8 cellular contexts compared by ENCODE assay signal in genomic region chr4:6268650-6269399, GRCh38. TPM values are rescaled to one million over a fixed set of nuclear protein-coding genes. Genes with fewer than 3 reads are reported as not detected.
DNase-seq lines count a peak whose midpoint lies in the region; ATAC-seq, FAIRE-seq and TF ChIP-seq lines count a peak whose summit lies in the region.

No MANE protein-coding gene starts in this region.

- H3K9me3 ChIP-seq in GM12878 (replicated peaks; ENCODE audit: control insufficient read depth, insufficient read depth, low read length) (no peaks in the 10 kb centered on the region), mononuclear cell (ENCODE audit: low read depth, low read length) (no peaks in the 10 kb centered on the region)

- no TSS peak for BruUV-seq in GM12878 (replicated peaks; lab: Mats Ljungman, UMichigan)

- no peaks in the 10 kb centered on the region for H3K36me3 ChIP-seq in GM12878 (ENCODE audit: control insufficient read depth in 2 of 2, insufficient read depth in 2 of 2, low read length in 1 of 2)

- no peak; the same call in 2 of the 3 replicates for ATAC-seq in GM12878
- ATAC-seq in HG02798 (IDR thresholded peaks at IDR 0.05; ENCODE audit: poor library complexity, unreplicated experiment), result no peak

- H3K4me3 ChIP-seq in AG10803 (ENCODE audit: low read length) (peak overlapping the region; percentile 49), HFF-Myc (replicated peaks; ENCODE audit: low read depth, low read length) (peak overlapping the region; percentile 78), GM12878 (peak overlapping the region; percentile 46; the same call in 1 of the 2 replicates), mononuclear cell (ENCODE audit: low read length) (peak overlapping the region; percentile 54)

- RAD21 ChIA-PET in GM12878 (lab: Charles Lee; ENCODE audit: unreplicated experiment), result interaction anchor here (0.5 to 2.4 kb wide), 10 partner anchors 17 to 449 kb away, joined by 3 to 11 read pairs (median 4); partner anchors contain the start of gene JAKMIP1

- H2AFZ ChIP-seq in GM12878 (ENCODE audit: control insufficient read depth, low read depth, low read length), result peak overlapping the region; percentile 93

- H3K27ac ChIP-seq in GM12878 (ENCODE audit: control insufficient read depth, insufficient read depth), result no peak overlapping the region

- no peak for TF ChIP-seq RAD21 in GM12878 (IDR thresholded peaks at IDR 0.05; ENCODE audit: insufficient read depth, low read depth, low read length)

- intact Hi-C loops in GM12878 (cut with micrococcal nuclease; ENCODE audit: unreplicated experiment), result no loop called here

- no peak for TF ChIP-seq CTCF in AG10803 (conservative IDR thresholded peaks at IDR 0.05; ENCODE audit: low read length)
- no peak for TF ChIP-seq CTCF in HFF-Myc (IDR thresholded peaks at IDR 0.05; ENCODE audit: low read depth, low read length, missing control alignments)
- no peak for TF ChIP-seq CTCF in GM12878 (IDR thresholded peaks at IDR 0.05 in 2 of 3, conservative IDR thresholded peaks at IDR 0.05 in 1 of 3; ENCODE audit: control insufficient read depth in 2 of 3, extremely low read depth in 1 of 3, insufficient read depth in 1 of 3, low read depth in 3 of 3, low read length in 3 of 3)

- TF ChIP-seq POLR2A in GM12878 (IDR thresholded peaks at IDR 0.05; ENCODE audit: low read depth, low read length), result no peak

- DNase-seq in AG10803 (ENCODE audit: low read depth) (no peak), HFF-Myc (ENCODE audit: extremely low read depth, low read depth) (no peak), GM12878 (ENCODE audit: low read depth, low spot score) (no peak), amniotic stem cell (lab: John Stamatoyannopoulos, UW) (no peak), NCI-H345 treated with DMSO at 0.1 percent for 48 hours (lab: John Stamatoyannopoulos, UW; ENCODE audit: unreplicated experiment) (no peak), NCI-H2107 treated with DMSO at 0.1 percent for 48 hours (lab: John Stamatoyannopoulos, UW; ENCODE audit: unreplicated experiment) (no peak)

- no peaks in the 10 kb centered on the region for H3K79me2 ChIP-seq in GM12878 (ENCODE audit: control insufficient read depth, insufficient read depth, low read length)

- CTCF ChIA-PET in GM12878 (lab: Yijun Ruan, JAX), result interaction anchor here (0.6 to 15.8 kb wide), 5 partner anchors 9 to 270 kb away, joined by 3 to 419 read pairs (median 3); no protein-coding TSS in a partner anchor

- WGBS in GM12878 (ENCODE audit: insufficient coverage, insufficient replicate concordance, low lambda C conversion rate, missing lambda C conversion rate), result 30% methylated on average over 13 of the region's 13 CpGs

- TF ChIP-seq EP300 in GM12878 (IDR thresholded peaks at IDR 0.05; ENCODE audit: borderline replicate concordance in 1 of 2, control insufficient read depth in 1 of 2, low read depth in 2 of 2, low read length in 2 of 2), result no peak

- H4K20me1 ChIP-seq in GM12878 (ENCODE audit: control insufficient read depth, insufficient read depth), result no peaks in the 10 kb centered on the region

- peaks cover 16% of the 10 kb centered on the region for H3K4me1 ChIP-seq in GM12878 (ENCODE audit: control insufficient read depth, insufficient read depth, low read length)
- peaks cover 19% of the 10 kb centered on the region for H3K4me1 ChIP-seq in mononuclear cell (ENCODE audit: insufficient read depth, low read length)

- FAIRE-seq in GM12878 (lab: Jason Lieb, UNC), result no peak

- POLR2A ChIA-PET in GM12878 (lab: Charles Lee), result interaction anchor here (0.6 to 1.1 kb wide), 4 partner anchors 10 to 75 kb away, joined by 3 to 7 read pairs (median 5); partner anchors contain the start of gene JAKMIP1

- H3K4me2 ChIP-seq in GM12878 (ENCODE audit: control insufficient read depth, insufficient read depth), result peak overlapping the region; percentile 94

- SMC1A ChIA-PET in GM12878 (lab: Charles Lee; ENCODE audit: uncharacterized antibody, unreplicated experiment), result interaction anchor here (1.0 to 2.5 kb wide), 3 partner anchors 9 to 59 kb away, joined by 4 to 7 read pairs (median 7); no protein-coding TSS in a partner anchor

- in situ Hi-C loops in GM12878 (cut with MboI), result no loop called here

- no peak overlapping the region; the same call in 1 of the 2 replicates for H3K9ac ChIP-seq in GM12878 (ENCODE audit: control insufficient read depth, insufficient read depth, low read length)

- H3K27me3 ChIP-seq in GM12878 (replicated peaks in 1 of 2; ENCODE audit: control insufficient read depth in 2 of 2, insufficient read depth in 2 of 2, low read length in 1 of 2), result no peaks in the 10 kb centered on the region
- H3K27me3 ChIP-seq in mononuclear cell (ENCODE audit: insufficient read depth, low read length), result peaks cover 12% of the 10 kb centered on the region

TF ChIP-seq in GM12878, 131 proteins besides CTCF, POLR2A, EP300 and RAD21:
- TF ChIP-seq CBFB (IDR thresholded peaks at IDR 0.05; ENCODE audit: low read depth) (no peak), NBN (IDR thresholded peaks at IDR 0.05) (no peak), NFXL1 (IDR thresholded peaks at IDR 0.05; ENCODE audit: borderline replicate concordance) (no peak), SMARCA5 (IDR thresholded peaks at IDR 0.05) (no peak), LARP7 (IDR thresholded peaks at IDR 0.05) (no peak), TBL1XR1 (IDR thresholded peaks at IDR 0.05; ENCODE audit: low read depth, low read length) (no peak), MYC (IDR thresholded peaks at IDR 0.05; ENCODE audit: insufficient read depth, insufficient read length, insufficient replicate concordance, low read length, severe bottlenecking) (no peak)

RNA-seq across cellular contexts. Expression of gene WFS1, which starts 0.8 kb away (rescaled TPM):
- 5.3 TPM in 2 replicates for total RNA-seq in GM12878 (2013; cell fraction: nucleolus; rRNA removed)
- total RNA-seq in GM12878 (2014; rRNA removed), result 1.4 and 1.9 TPM in 2 replicates
- total RNA-seq in GM12878 (2014; rRNA removed; fragmentation: Illumina TruSeq; extraction: Trizol), result 0.46 and 0.54 TPM in 2 replicates
- total RNA-seq in GM12878 (2021), result 4.1 and 4.6 TPM in 2 replicates
- polyA plus RNA-seq in GM12878 (2011; ENCODE audit: low read depth), result 2.0 TPM
- 0.65 and 3.3 TPM in 2 replicates for polyA plus RNA-seq in GM12878 (2011; rRNA removed)
- polyA plus RNA-seq in GM12878 (2011; cell fraction: cytosol; rRNA removed), result 4.1 and 5.2 TPM in 2 replicates
- polyA plus RNA-seq in GM12878 (2011; cell fraction: nucleus; rRNA removed), result 20.4 and 24.6 TPM in 2 replicates
- polyA plus RNA-seq in GM12878 (2012), result 2.8 and 3.4 TPM in 2 replicates
- 0.33 and 1.0 TPM in 2 replicates for polyA plus RNA-seq in GM12878 (2014; fragmentation: Illumina TruSeq; extraction: Trizol)
- under 1 TPM; 0.31 to 0.37 TPM for polyA plus RNA-seq in GM12878 (2014; fragmentation: Nextera tagmentation; extraction: Ambion mirVana)
- polyA plus RNA-seq in GM12878 (2014; rRNA removed), result 2.1 and 2.9 TPM in 2 replicates
- polyA plus RNA-seq in GM12878 (2016; fragmentation: Nextera tagmentation; extraction: Ambion mirVana), result 1 to 10 TPM; 3.5 to 4.7 TPM
- 2.9 and 10.5 TPM in 2 replicates for polyA minus RNA-seq in GM12878 (2011; rRNA and poly(A)+ RNA removed)
- polyA minus RNA-seq in GM12878 (2011; cell fraction: cytosol; rRNA and poly(A)+ RNA removed), result 2.1 and 3.0 TPM in 2 replicates
- polyA minus RNA-seq in GM12878 (2011; cell fraction: nucleus; rRNA and poly(A)+ RNA removed), result 2.1 and 3.3 TPM in 2 replicates
- 0.42 TPM for total RNA-seq in mononuclear cell
